ENCODE assay signal across 36 cellular contexts in the genomic region with DNA sequence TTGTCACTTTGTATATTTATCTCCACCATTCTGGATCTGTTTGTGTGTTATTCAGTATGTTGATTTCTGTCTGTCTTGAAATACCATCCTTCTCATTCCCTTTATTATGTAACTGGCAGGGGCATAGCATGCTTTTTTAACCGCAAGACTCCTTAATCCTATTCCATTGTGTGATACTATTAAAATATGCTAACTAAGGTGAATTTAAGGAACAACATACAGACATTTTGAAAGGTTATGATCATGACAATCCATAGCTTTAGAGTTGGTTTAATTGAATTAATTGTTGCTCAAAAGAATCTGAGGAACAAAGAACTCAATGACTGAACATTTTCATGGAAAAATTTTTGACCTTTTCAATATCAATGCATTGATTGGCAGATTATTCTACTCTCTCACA.
"Had no signal": no experiment of that assay in that cellular context is flagged by ENCODE, and none has a peak within 500 bp of the region (broad histone marks: within the 10 kb centered on the region; RNA-seq: fewer than 3 reads in every experiment).

No MANE protein-coding gene starts in this region.

- DNase-seq: activated CD4-positive, alpha-beta memory T cell treated with anti-CD3 and anti-CD28 coated beads for 36 hours; activated CD4-positive, alpha-beta T cell treated with anti-CD3 and anti-CD28 coated beads for 36 hours; activated CD4-positive, alpha-beta T cell treated with anti-CD3 and anti-CD28 coated beads, Interleukin-2, amount 10 ng/mL, durations not matched to agents 24 days and 14 days; activated CD4-positive, CD25-positive, alpha-beta regulatory T cell; activated CD4-positive, CD25-positive, alpha-beta regulatory T cell treated with anti-CD3 and anti-CD28 coated beads, Interleukin-2, amount 50 U/mL, for 72 hours; activated CD8-positive, alpha-beta memory T cell treated with anti-CD3 and anti-CD28 coated beads, Interleukin-2, amount 10 ng/mL, durations not matched to agents 7 days and 5 days; activated CD8-positive, alpha-beta memory T cell treated with anti-CD3 and anti-CD28 coated beads, Interleukin-2, amount 50 U/mL, for 4 hours; activated CD8-positive, alpha-beta T cell treated with anti-CD3 and anti-CD28 coated beads, Interleukin-2, amount 10 ng/mL, durations not matched to agents 7 days and 5 days; activated effector memory CD4-positive, alpha-beta T cell treated with anti-CD3 and anti-CD28 coated beads, Interleukin-2, amount 50 U/mL, for 16 hours; activated naive CD4-positive, alpha-beta T cell treated with anti-CD3 and anti-CD28 coated beads for 36 hours; activated naive CD8-positive, alpha-beta T cell treated with anti-CD3 and anti-CD28 coated beads for 36 hours; activated naive CD8-positive, alpha-beta T cell treated with anti-CD3 and anti-CD28 coated beads, Interleukin-2, amount 50 U/mL, for 24 hours; activated T-cell treated with anti-CD3 and anti-CD28 coated beads, Interleukin-2, amount 50 U/mL, for 1 hour; activated T-cell treated with anti-CD3 and anti-CD28 coated beads, Interleukin-2, amount 50 U/mL, for 48 hours; adrenal gland; amygdala; aorta; body of pancreas; caudate nucleus; cortex of kidney; dermis blood vessel endothelial cell; effector CD4-positive, alpha-beta T cell; effector memory CD8-positive, alpha-beta T cell; erythroblast; foreskin keratinocyte; gastrocnemius medialis; glutamatergic neuron; heart left ventricle; T-helper 17 cell; T1000; WERI-Rb-1 had no signal

- H3K4me3 ChIP-seq: adrenal gland, body of pancreas, esophagus muscularis mucosa, gastrocnemius medialis, heart left ventricle had no signal

- H3K27me3 ChIP-seq: adrenal gland, body of pancreas, esophagus muscularis mucosa, foreskin keratinocyte, gastrocnemius medialis, heart left ventricle had no signal

- H3K27ac ChIP-seq: adrenal gland, body of pancreas, esophagus muscularis mucosa, foreskin keratinocyte, gastrocnemius medialis, heart left ventricle, WERI-Rb-1 had no signal

- H3K4me1 ChIP-seq: adrenal gland, body of pancreas, esophagus muscularis mucosa, foreskin keratinocyte, gastrocnemius medialis, heart left ventricle had no signal

- H3K9me3 Mint-ChIP-seq: activated CD4-positive, alpha-beta memory T cell treated with anti-CD3 and anti-CD28 coated beads for 36 hours; activated CD4-positive, alpha-beta T cell treated with anti-CD3 and anti-CD28 coated beads, Interleukin-2, amount 10 ng/mL, durations not matched to agents 24 days and 14 days; activated naive CD4-positive, alpha-beta T cell treated with anti-CD3 and anti-CD28 coated beads, Interleukin-2, amount 50 U/mL, for 24 hours; activated naive CD8-positive, alpha-beta T cell treated with anti-CD3 and anti-CD28 coated beads for 36 hours; activated naive CD8-positive, alpha-beta T cell treated with anti-CD3 and anti-CD28 coated beads, Interleukin-2, amount 50 U/mL, for 24 hours; activated T-helper 1 cell treated with anti-CD3 and anti-CD28 coated beads, Interleukin-12 subunit alpha, Interleukin-12 subunit beta, Interleukin-2, Interleukin-4 antibody, amounts not matched to agents 30 ng/mL and 10 ng/mL and 1 ng/mL, durations not matched to agents 14 hours and 24 hours and 36 hours; effector memory CD8-positive, alpha-beta T cell had no signal

- H3K27me3 Mint-ChIP-seq: activated CD4-positive, alpha-beta memory T cell treated with anti-CD3 and anti-CD28 coated beads for 36 hours; activated CD4-positive, alpha-beta T cell treated with anti-CD3 and anti-CD28 coated beads for 36 hours; activated CD4-positive, alpha-beta T cell treated with anti-CD3 and anti-CD28 coated beads, Interleukin-2, amount 10 ng/mL, durations not matched to agents 24 days and 14 days; activated CD8-positive, alpha-beta memory T cell treated with anti-CD3 and anti-CD28 coated beads, Interleukin-2, amount 10 ng/mL, durations not matched to agents 7 days and 5 days; activated naive CD4-positive, alpha-beta T cell treated with anti-CD3 and anti-CD28 coated beads, Interleukin-2, amount 50 U/mL, for 24 hours; activated naive CD8-positive, alpha-beta T cell treated with anti-CD3 and anti-CD28 coated beads for 36 hours; activated naive CD8-positive, alpha-beta T cell treated with anti-CD3 and anti-CD28 coated beads, Interleukin-2, amount 50 U/mL, for 24 hours; effector memory CD8-positive, alpha-beta T cell; T-helper 17 cell had no signal

- H3K27ac Mint-ChIP-seq: activated CD4-positive, alpha-beta memory T cell treated with anti-CD3 and anti-CD28 coated beads for 36 hours; activated CD4-positive, alpha-beta T cell treated with anti-CD3 and anti-CD28 coated beads for 36 hours; activated CD4-positive, alpha-beta T cell treated with anti-CD3 and anti-CD28 coated beads, Interleukin-2, amount 10 ng/mL, durations not matched to agents 24 days and 14 days; activated CD8-positive, alpha-beta memory T cell treated with anti-CD3 and anti-CD28 coated beads, Interleukin-2, amount 10 ng/mL, durations not matched to agents 7 days and 5 days; activated CD8-positive, alpha-beta T cell treated with anti-CD3 and anti-CD28 coated beads, Interleukin-2, amount 10 ng/mL, durations not matched to agents 7 days and 5 days; activated naive CD4-positive, alpha-beta T cell treated with anti-CD3 and anti-CD28 coated beads for 36 hours; activated naive CD4-positive, alpha-beta T cell treated with anti-CD3 and anti-CD28 coated beads, Interleukin-2, amount 50 U/mL, for 24 hours; activated naive CD8-positive, alpha-beta T cell treated with anti-CD3 and anti-CD28 coated beads for 36 hours; activated naive CD8-positive, alpha-beta T cell treated with anti-CD3 and anti-CD28 coated beads, Interleukin-2, amount 50 U/mL, for 24 hours; activated T-helper 1 cell treated with anti-CD3 and anti-CD28 coated beads, Interleukin-12 subunit alpha, Interleukin-12 subunit beta, Interleukin-2, Interleukin-4 antibody, amounts not matched to agents 30 ng/mL and 10 ng/mL and 1 ng/mL, durations not matched to agents 14 hours and 24 hours and 36 hours; activated T-helper 2 cell treated with anti-CD3 and anti-CD28 coated beads, Interferon-gamma antibody, Interleukin-2, Interleukin-4, amounts not matched to agents 10 μg/mL and 5 μg/mL and 100 μg/mL, durations not matched to agents 14 hours and 24 hours and 36 hours; effector memory CD8-positive, alpha-beta T cell; T-helper 17 cell; T-helper 2 cell treated with Interferon-gamma antibody and Interleukin-4, amounts not matched to agents 5 μg/mL and 100 μg/mL, for 36 hours had no signal

- H3K9me3 ChIP-seq: adrenal gland, body of pancreas, esophagus muscularis mucosa, gastrocnemius medialis, heart left ventricle had no signal

- H3K36me3 ChIP-seq: adrenal gland, esophagus muscularis mucosa, gastrocnemius medialis, heart left ventricle, WERI-Rb-1 had no signal

- H3K36me3 Mint-ChIP-seq: activated CD4-positive, alpha-beta memory T cell treated with anti-CD3 and anti-CD28 coated beads for 36 hours; activated CD8-positive, alpha-beta memory T cell treated with anti-CD3 and anti-CD28 coated beads, Interleukin-2, amount 10 ng/mL, durations not matched to agents 7 days and 5 days; activated naive CD4-positive, alpha-beta T cell treated with anti-CD3 and anti-CD28 coated beads, Interleukin-2, amount 50 U/mL, for 24 hours; activated naive CD8-positive, alpha-beta T cell treated with anti-CD3 and anti-CD28 coated beads for 36 hours had no signal

- H3K4me3 Mint-ChIP-seq: activated CD4-positive, alpha-beta memory T cell treated with anti-CD3 and anti-CD28 coated beads for 36 hours; activated CD4-positive, alpha-beta T cell treated with anti-CD3 and anti-CD28 coated beads for 36 hours; activated CD4-positive, alpha-beta T cell treated with anti-CD3 and anti-CD28 coated beads, Interleukin-2, amount 10 ng/mL, durations not matched to agents 24 days and 14 days; activated CD8-positive, alpha-beta memory T cell treated with anti-CD3 and anti-CD28 coated beads, Interleukin-2, amount 10 ng/mL, durations not matched to agents 7 days and 5 days; activated CD8-positive, alpha-beta T cell treated with anti-CD3 and anti-CD28 coated beads, Interleukin-2, amount 10 ng/mL, durations not matched to agents 7 days and 5 days; activated naive CD4-positive, alpha-beta T cell treated with anti-CD3 and anti-CD28 coated beads for 36 hours; activated naive CD4-positive, alpha-beta T cell treated with anti-CD3 and anti-CD28 coated beads, Interleukin-2, amount 50 U/mL, for 24 hours; activated naive CD8-positive, alpha-beta T cell treated with anti-CD3 and anti-CD28 coated beads for 36 hours; activated naive CD8-positive, alpha-beta T cell treated with anti-CD3 and anti-CD28 coated beads, Interleukin-2, amount 50 U/mL, for 24 hours; activated T-helper 1 cell treated with anti-CD3 and anti-CD28 coated beads, Interleukin-12 subunit alpha, Interleukin-12 subunit beta, Interleukin-2, Interleukin-4 antibody, amounts not matched to agents 30 ng/mL and 10 ng/mL and 1 ng/mL, durations not matched to agents 14 hours and 24 hours and 36 hours; effector memory CD8-positive, alpha-beta T cell; T-helper 17 cell; T-helper 2 cell treated with Interferon-gamma antibody and Interleukin-4, amounts not matched to agents 5 μg/mL and 100 μg/mL, for 36 hours had no signal

- H3K4me1 Mint-ChIP-seq: activated CD4-positive, alpha-beta T cell treated with anti-CD3 and anti-CD28 coated beads for 36 hours; activated CD4-positive, alpha-beta T cell treated with anti-CD3 and anti-CD28 coated beads, Interleukin-2, amount 10 ng/mL, durations not matched to agents 24 days and 14 days; activated CD8-positive, alpha-beta memory T cell treated with anti-CD3 and anti-CD28 coated beads, Interleukin-2, amount 10 ng/mL, durations not matched to agents 7 days and 5 days; activated naive CD4-positive, alpha-beta T cell treated with anti-CD3 and anti-CD28 coated beads, Interleukin-2, amount 50 U/mL, for 24 hours; activated naive CD8-positive, alpha-beta T cell treated with anti-CD3 and anti-CD28 coated beads for 36 hours; activated naive CD8-positive, alpha-beta T cell treated with anti-CD3 and anti-CD28 coated beads, Interleukin-2, amount 50 U/mL, for 24 hours; T-helper 17 cell had no signal

- ATAC-seq: activated CD4-positive, alpha-beta T cell treated with anti-CD3 and anti-CD28 coated beads for 36 hours; activated CD8-positive, alpha-beta memory T cell treated with anti-CD3 and anti-CD28 coated beads, Interleukin-2, amount 10 ng/mL, durations not matched to agents 7 days and 5 days; activated CD8-positive, alpha-beta T cell treated with anti-CD3 and anti-CD28 coated beads, Interleukin-2, amount 10 ng/mL, durations not matched to agents 7 days and 5 days; activated naive CD8-positive, alpha-beta T cell treated with anti-CD3 and anti-CD28 coated beads, Interleukin-2, amount 50 U/mL, for 24 hours; body of pancreas; effector memory CD8-positive, alpha-beta T cell; foreskin keratinocyte; gastrocnemius medialis; heart left ventricle; T-helper 17 cell had no signal
